Comparison of ENCODE assay signal across 18 cellular contexts in genomic region chr4:159698336-159698735, GRCh38.
"Had no signal": no experiment of that assay in that cellular context is flagged by ENCODE, and none has a peak within 500 bp of the region (broad histone marks: within the 10 kb centered on the region; RNA-seq: fewer than 3 reads in every experiment).

No MANE protein-coding gene starts in this region.

- H3K36me3 Mint-ChIP-seq: activated naive CD8-positive, alpha-beta T cell treated with anti-CD3 and anti-CD28 coated beads, Interleukin-2, amount 10 ng/mL, durations not matched to agents 7 days and 5 days; stimulated activated effector memory CD8-positive, alpha-beta T cell treated with anti-CD3 and anti-CD28 coated beads, Interleukin-12 subunit alpha, Interleukin-12 subunit beta, amount 100 ng/mL, for 72 hours had no signal

- H3K4me1 ChIP-seq: colonic mucosa, left lung, psoas muscle, thyroid gland, uterus had no signal

- DNase-seq: activated CD4-positive, alpha-beta T cell treated with anti-CD3 and anti-CD28 coated beads, Interleukin-2, amount 50 U/mL, for 1 hour; activated naive CD8-positive, alpha-beta T cell treated with anti-CD3 and anti-CD28 coated beads, Interleukin-2, amount 10 ng/mL, durations not matched to agents 7 days and 5 days; anterior cingulate cortex; colonic mucosa; left lung; mammary epithelial cell; mucosa of descending colon; psoas muscle; stimulated activated CD4-positive, alpha-beta T cell treated with anti-CD3 and anti-CD28 coated beads, Interleukin-12 subunit alpha, Interleukin-12 subunit beta, amount 100 ng/mL, for 4 hours; stimulated activated CD4-positive, alpha-beta T cell treated with anti-CD3 and anti-CD28 coated beads, Interleukin-2, amount 100 ng/mL, for 24 hours; T-helper 1 cell; T1000; thyroid gland; uterus had no signal

- H3K27ac Mint-ChIP-seq: activated naive CD8-positive, alpha-beta T cell treated with anti-CD3 and anti-CD28 coated beads, Interleukin-2, amount 10 ng/mL, durations not matched to agents 7 days and 5 days; activated T-helper 1 cell treated with anti-CD3 and anti-CD28 coated beads, Interleukin-12 subunit alpha, Interleukin-12 subunit beta, Interleukin-2, Interleukin-4 antibody, amounts not matched to agents 30 ng/mL and 10 ng/mL and 1 ng/mL, durations not matched to agents 14 hours and 24 hours and 36 hours; nephron; stimulated activated effector memory CD8-positive, alpha-beta T cell treated with anti-CD3 and anti-CD28 coated beads, Interleukin-12 subunit alpha, Interleukin-12 subunit beta, amount 100 ng/mL, for 72 hours had no signal

- H3K36me3 ChIP-seq: cardiac muscle cell, colonic mucosa, left lung, thyroid gland, uterus had no signal

- H3K9me3 Mint-ChIP-seq: activated T-helper 1 cell treated with anti-CD3 and anti-CD28 coated beads, Interleukin-12 subunit alpha, Interleukin-12 subunit beta, Interleukin-2, Interleukin-4 antibody, amounts not matched to agents 30 ng/mL and 10 ng/mL and 1 ng/mL, durations not matched to agents 14 hours and 24 hours and 36 hours had no signal

- H3K4me3 ChIP-seq: cardiac muscle cell, colonic mucosa, left lung, mucosa of descending colon, psoas muscle, thyroid gland, uterus had no signal

- H3K4me1 Mint-ChIP-seq: activated naive CD8-positive, alpha-beta T cell treated with anti-CD3 and anti-CD28 coated beads, Interleukin-2, amount 10 ng/mL, durations not matched to agents 7 days and 5 days; nephron; stimulated activated effector memory CD8-positive, alpha-beta T cell treated with anti-CD3 and anti-CD28 coated beads, Interleukin-12 subunit alpha, Interleukin-12 subunit beta, amount 100 ng/mL, for 72 hours had no signal

- H3K27me3 Mint-ChIP-seq: activated naive CD8-positive, alpha-beta T cell treated with anti-CD3 and anti-CD28 coated beads, Interleukin-2, amount 10 ng/mL, durations not matched to agents 7 days and 5 days had no signal

- H3K9me3 ChIP-seq: colonic mucosa, mucosa of descending colon, psoas muscle, thyroid gland, uterus had no signal

- H3K4me3 Mint-ChIP-seq: activated naive CD8-positive, alpha-beta T cell treated with anti-CD3 and anti-CD28 coated beads, Interleukin-2, amount 10 ng/mL, durations not matched to agents 7 days and 5 days; activated T-helper 1 cell treated with anti-CD3 and anti-CD28 coated beads, Interleukin-12 subunit alpha, Interleukin-12 subunit beta, Interleukin-2, Interleukin-4 antibody, amounts not matched to agents 30 ng/mL and 10 ng/mL and 1 ng/mL, durations not matched to agents 14 hours and 24 hours and 36 hours; nephron; stimulated activated effector memory CD8-positive, alpha-beta T cell treated with anti-CD3 and anti-CD28 coated beads, Interleukin-12 subunit alpha, Interleukin-12 subunit beta, amount 100 ng/mL, for 72 hours had no signal

- H3K27me3 ChIP-seq: cardiac muscle cell, colonic mucosa, left lung, thyroid gland, uterus had no signal

- H3K27ac ChIP-seq: cardiac muscle cell, colonic mucosa, left lung, psoas muscle, thyroid gland, uterus had no signal
